In the genomic region with DNA sequence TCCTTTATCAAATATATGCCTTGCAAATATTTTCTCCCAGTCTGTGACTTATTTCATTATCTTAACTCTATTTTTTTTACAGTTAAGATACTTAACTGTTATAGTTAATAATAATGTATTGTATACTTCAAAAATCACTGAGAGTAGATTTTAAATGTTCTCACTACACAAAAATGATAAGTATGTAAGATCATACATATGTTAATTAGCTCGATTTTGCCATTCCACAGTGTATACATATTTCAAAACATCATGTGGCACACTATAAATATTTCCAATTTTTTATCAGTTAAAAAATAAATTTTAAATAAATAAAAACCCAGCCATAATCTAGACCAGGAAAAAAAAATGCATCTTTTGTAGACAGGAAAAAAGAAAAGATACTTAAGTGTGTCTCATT, we compare ENCODE assay signal across 29 cellular contexts.
"Had no signal": no experiment of that assay in that cellular context is flagged by ENCODE, and none has a peak within 500 bp of the region (broad histone marks: within the 10 kb centered on the region; RNA-seq: fewer than 3 reads in every experiment).

No MANE protein-coding gene starts in this region.

- H3K27me3 Mint-ChIP-seq: activated B cell treated with CpG ODN at 0.5 μM for 24 hours; activated T-cell treated with anti-CD3 and anti-CD28 coated beads, Interleukin-2, amount 50 U/mL, for 24 hours had no signal

- H3K9me3 ChIP-seq: SJCRH30 had no signal

- H3K27ac ChIP-seq: brain microvascular endothelial cell, cardiac muscle cell, RWPE1, SJCRH30 had no signal

- H3K4me1 Mint-ChIP-seq: activated B cell treated with CpG ODN at 0.5 μM for 24 hours; activated CD4-positive, alpha-beta T cell treated with anti-CD3 and anti-CD28 coated beads, Interleukin-2, amount 10 ng/mL, durations not matched to agents 24 days and 14 days; activated CD8-positive, alpha-beta memory T cell treated with anti-CD3 and anti-CD28 coated beads, Interleukin-2, amount 10 ng/mL, durations not matched to agents 7 days and 5 days had no signal

- H3K9me3 Mint-ChIP-seq: activated B cell treated with CpG ODN at 0.5 μM for 24 hours; activated CD4-positive, alpha-beta T cell treated with anti-CD3 and anti-CD28 coated beads, Interleukin-2, amount 10 ng/mL, durations not matched to agents 24 days and 14 days; activated T-cell treated with anti-CD3 and anti-CD28 coated beads, Interleukin-2, amount 50 U/mL, for 24 hours; activated T-helper 1 cell treated with anti-CD3 and anti-CD28 coated beads, Interleukin-12 subunit alpha, Interleukin-12 subunit beta, Interleukin-2, Interleukin-4 antibody, amounts not matched to agents 30 ng/mL and 10 ng/mL and 1 ng/mL, durations not matched to agents 14 hours and 24 hours and 36 hours; T-helper 1 cell treated with Interleukin-12 subunit alpha and Interleukin-12 subunit beta and Interleukin-4 antibody, amounts not matched to agents 30 μg/mL and 1 μg/mL, for 36 hours had no signal

- H3K27me3 ChIP-seq: brain microvascular endothelial cell, cardiac muscle cell, SJCRH30 had no signal

- H3K4me3 Mint-ChIP-seq: activated B cell treated with CpG ODN at 0.5 μM for 24 hours; activated CD4-positive, alpha-beta T cell treated with anti-CD3 and anti-CD28 coated beads, Interleukin-2, amount 10 ng/mL, durations not matched to agents 24 days and 14 days; activated CD8-positive, alpha-beta memory T cell treated with anti-CD3 and anti-CD28 coated beads, Interleukin-2, amount 10 ng/mL, durations not matched to agents 7 days and 5 days; activated naive CD8-positive, alpha-beta T cell; activated T-cell treated with anti-CD3 and anti-CD28 coated beads, Interleukin-2, amount 50 U/mL, for 24 hours; activated T-helper 1 cell treated with anti-CD3 and anti-CD28 coated beads, Interleukin-12 subunit alpha, Interleukin-12 subunit beta, Interleukin-2, Interleukin-4 antibody, amounts not matched to agents 30 ng/mL and 10 ng/mL and 1 ng/mL, durations not matched to agents 14 hours and 24 hours and 36 hours; T-helper 1 cell treated with Interleukin-12 subunit alpha and Interleukin-12 subunit beta and Interleukin-4 antibody, amounts not matched to agents 30 μg/mL and 1 μg/mL, for 36 hours had no signal

- H3K27ac Mint-ChIP-seq: activated B cell treated with CpG ODN at 0.5 μM for 24 hours; activated CD4-positive, alpha-beta T cell treated with anti-CD3 and anti-CD28 coated beads, Interleukin-2, amount 10 ng/mL, durations not matched to agents 24 days and 14 days; activated CD8-positive, alpha-beta memory T cell treated with anti-CD3 and anti-CD28 coated beads, Interleukin-2, amount 10 ng/mL, durations not matched to agents 7 days and 5 days; activated naive CD8-positive, alpha-beta T cell; activated T-cell treated with anti-CD3 and anti-CD28 coated beads, Interleukin-2, amount 50 U/mL, for 24 hours; activated T-helper 1 cell treated with anti-CD3 and anti-CD28 coated beads, Interleukin-12 subunit alpha, Interleukin-12 subunit beta, Interleukin-2, Interleukin-4 antibody, amounts not matched to agents 30 ng/mL and 10 ng/mL and 1 ng/mL, durations not matched to agents 14 hours and 24 hours and 36 hours; T-helper 1 cell treated with Interleukin-12 subunit alpha and Interleukin-12 subunit beta and Interleukin-4 antibody, amounts not matched to agents 30 μg/mL and 1 μg/mL, for 36 hours had no signal

- H3K4me3 ChIP-seq: cardiac muscle cell, SJCRH30 had no signal

- ATAC-seq: activated CD8-positive, alpha-beta memory T cell treated with anti-CD3 and anti-CD28 coated beads, Interleukin-2, amount 10 ng/mL, durations not matched to agents 7 days and 5 days; Panc1; SK-N-SH treated with all-trans-retinoic acid at 6 μM for 48 hours had no signal

- H3K36me3 Mint-ChIP-seq: activated CD8-positive, alpha-beta memory T cell treated with anti-CD3 and anti-CD28 coated beads, Interleukin-2, amount 10 ng/mL, durations not matched to agents 7 days and 5 days; activated naive CD8-positive, alpha-beta T cell had no signal

- DNase-seq: activated B cell treated with CpG ODN at 0.5 μM for 24 hours; activated CD4-positive, alpha-beta T cell treated with anti-CD3 and anti-CD28 coated beads for 1 hour; activated CD4-positive, alpha-beta T cell treated with anti-CD3 and anti-CD28 coated beads, Interleukin-2, amount 10 ng/mL, durations not matched to agents 24 days and 14 days; activated CD4-positive, alpha-beta T cell treated with anti-CD3 and anti-CD28 coated beads, Interleukin-2, amount 50 U/mL, for 48 hours; activated CD8-positive, alpha-beta memory T cell treated with anti-CD3 and anti-CD28 coated beads, Interleukin-2, amount 10 ng/mL, durations not matched to agents 7 days and 5 days; activated effector memory CD4-positive, alpha-beta T cell treated with Interleukin-2 at 50 U/mL for 16 hours; activated naive CD4-positive, alpha-beta T cell treated with Interleukin-2 at 50 U/mL for 16 hours; activated T-cell treated with anti-CD3 and anti-CD28 coated beads, Interleukin-2, amount 50 U/mL, for 24 hours; brain microvascular endothelial cell; KG1; NCI-H1048; NCI-H146; NCI-H2029; NCI-H2107; NCI-H2171 treated with DMSO at 0.1 percent for 48 hours; NCI-H226; NCI-H510A; NCI-H526 treated with DMSO at 0.1 percent for 48 hours; OCI-M1; Right ventricle myocardium superior; SJCRH30; SW 1271 had no signal
